17 cellular contexts compared by ENCODE assay signal in the genomic region with DNA sequence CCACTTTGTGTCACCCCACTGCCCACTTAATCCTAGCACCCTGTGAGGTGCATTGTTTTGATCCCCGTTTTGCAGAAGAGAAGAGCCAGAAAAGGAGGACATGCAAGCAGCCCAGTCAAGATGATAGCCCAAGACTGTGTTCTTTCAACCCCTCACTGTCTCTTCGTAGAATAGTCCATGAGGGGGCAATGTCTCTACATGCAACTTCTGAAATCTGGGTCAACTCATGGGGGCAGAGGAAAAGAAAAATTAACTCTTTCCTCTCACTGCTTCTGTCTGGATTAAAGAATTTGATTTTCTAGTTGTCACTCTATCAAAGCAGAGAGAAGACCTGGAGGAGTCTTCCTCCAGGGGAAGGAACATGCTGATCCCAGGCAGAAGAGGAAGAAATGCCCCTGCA.
"Had no signal": no experiment of that assay in that cellular context is flagged by ENCODE, and none has a peak within 500 bp of the region (broad histone marks: within the 10 kb centered on the region; RNA-seq: fewer than 3 reads in every experiment).

No MANE protein-coding gene starts in this region.

- H3K27me3 ChIP-seq: pancreas had no signal

- H3K36me3 ChIP-seq: gastrocnemius medialis, heart right ventricle, lower lobe of right lung, pancreas had no signal

- H3K4me1 ChIP-seq: gastrocnemius medialis, heart right ventricle, lower lobe of right lung, pancreas had no signal

- H3K4me1 Mint-ChIP-seq: activated naive CD8-positive, alpha-beta T cell treated with anti-CD3 and anti-CD28 coated beads for 36 hours; central memory CD8-positive, alpha-beta T cell; T-helper 17 cell had no signal

- H3K9me3 ChIP-seq: gastrocnemius medialis, lower lobe of right lung, pancreas had no signal

- DNase-seq: activated CD4-positive, alpha-beta T cell treated with anti-CD3 and anti-CD28 coated beads for 48 hours; activated CD8-positive, alpha-beta memory T cell treated with anti-CD3 and anti-CD28 coated beads, Interleukin-2, amount 50 U/mL, for 48 hours; activated CD8-positive, alpha-beta T cell treated with anti-CD3 and anti-CD28 coated beads, Interleukin-2, amount 10 ng/mL, durations not matched to agents 7 days and 5 days; activated gamma-delta T cell treated with Interleukin-2 at 50 U/mL for 16 hours; activated naive CD8-positive, alpha-beta T cell treated with anti-CD3 and anti-CD28 coated beads for 36 hours; effector CD4-positive, alpha-beta T cell; gastrocnemius medialis; heart right ventricle; left colon; lower lobe of right lung; pancreas; T-helper 17 cell had no signal

- H3K27ac ChIP-seq: coronary artery, gastrocnemius medialis, heart right ventricle, lower lobe of right lung, pancreas had no signal

- H3K36me3 Mint-ChIP-seq: activated naive CD8-positive, alpha-beta T cell treated with anti-CD3 and anti-CD28 coated beads for 36 hours; brain; stimulated activated memory B cell treated with anti-CD40 and anti-IgM and Interleukin-4, amounts not matched to agents 10 μg/mL and 1 μg/mL and 100 μg/mL, for 72 hours; WTC11 had no signal

- H3K4me3 Mint-ChIP-seq: activated CD8-positive, alpha-beta T cell treated with anti-CD3 and anti-CD28 coated beads, Interleukin-2, amount 10 ng/mL, durations not matched to agents 7 days and 5 days; activated naive CD8-positive, alpha-beta T cell treated with anti-CD3 and anti-CD28 coated beads for 36 hours; brain; central memory CD8-positive, alpha-beta T cell; stimulated activated memory B cell treated with anti-CD40 and anti-IgM and Interleukin-4, amounts not matched to agents 10 μg/mL and 1 μg/mL and 100 μg/mL, for 72 hours; T-helper 17 cell; WTC11 had no signal

- H3K27ac Mint-ChIP-seq: activated CD8-positive, alpha-beta T cell treated with anti-CD3 and anti-CD28 coated beads, Interleukin-2, amount 10 ng/mL, durations not matched to agents 7 days and 5 days; activated naive CD8-positive, alpha-beta T cell treated with anti-CD3 and anti-CD28 coated beads for 36 hours; brain; stimulated activated memory B cell treated with anti-CD40 and anti-IgM and Interleukin-4, amounts not matched to agents 10 μg/mL and 1 μg/mL and 100 μg/mL, for 72 hours; T-helper 17 cell; WTC11 had no signal

- H3K4me3 ChIP-seq: coronary artery, gastrocnemius medialis, heart right ventricle, lower lobe of right lung, pancreas had no signal

- ATAC-seq: activated CD8-positive, alpha-beta T cell treated with anti-CD3 and anti-CD28 coated beads, Interleukin-2, amount 10 ng/mL, durations not matched to agents 7 days and 5 days; gastrocnemius medialis; heart right ventricle; left colon; lower lobe of right lung; pancreas; stimulated activated memory B cell treated with anti-CD40 and anti-IgM and Interleukin-4, amounts not matched to agents 10 μg/mL and 1 μg/mL and 100 μg/mL, for 72 hours; T-helper 17 cell; WTC11 had no signal

- FAIRE-seq: pancreas had no signal
